1 cellular context compared by ENCODE assay signal in the genomic region with DNA sequence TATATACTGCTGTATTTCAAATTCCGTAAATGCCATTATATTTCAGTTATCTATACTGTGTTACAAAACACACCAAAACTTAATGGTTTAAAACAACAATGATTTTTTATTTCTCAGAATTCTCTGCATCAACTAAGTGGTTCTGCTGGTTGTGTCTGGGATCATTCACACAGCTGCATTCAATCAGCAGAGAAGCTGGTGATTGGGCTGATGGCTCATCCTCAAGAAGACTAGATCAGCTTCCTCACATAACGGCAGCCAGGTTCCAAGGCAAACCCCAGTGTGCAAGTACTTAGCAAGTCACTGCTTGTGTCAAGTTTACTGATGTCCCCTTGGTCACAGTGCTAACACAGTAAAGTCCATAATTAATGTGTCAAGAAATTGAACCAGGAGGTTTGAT.
TF ChIP-seq lines count a peak whose summit lies in the region.

No MANE protein-coding gene starts in this region.

TF ChIP-seq in IMR-90, 13 proteins besides CTCF, POLR2A, EP300 and RAD21:
- TF ChIP-seq, protein P1, sequence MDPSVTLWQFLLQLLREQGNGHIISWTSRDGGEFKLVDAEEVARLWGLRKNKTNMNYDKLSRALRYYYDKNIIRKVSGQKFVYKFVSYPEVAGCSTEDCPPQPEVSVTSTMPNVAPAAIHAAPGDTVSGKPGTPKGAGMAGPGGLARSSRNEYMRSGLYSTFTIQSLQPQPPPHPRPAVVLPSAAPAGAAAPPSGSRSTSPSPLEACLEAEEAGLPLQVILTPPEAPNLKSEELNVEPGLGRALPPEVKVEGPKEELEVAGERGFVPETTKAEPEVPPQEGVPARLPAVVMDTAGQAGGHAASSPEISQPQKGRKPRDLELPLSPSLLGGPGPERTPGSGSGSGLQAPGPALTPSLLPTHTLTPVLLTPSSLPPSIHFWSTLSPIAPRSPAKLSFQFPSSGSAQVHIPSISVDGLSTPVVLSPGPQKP (IDR thresholded peaks at IDR 0.05; ENCODE audit: borderline replicate concordance, low read depth, low read length), result no peak
- no peak for TF ChIP-seq MAZ (IDR thresholded peaks at IDR 0.05; ENCODE audit: borderline replicate concordance, low read depth, low read length)
- TF ChIP-seq MAFK (IDR thresholded peaks at IDR 0.05; ENCODE audit: low read depth, low read length), result no peak
